ENCODE assay signal across 9 cellular contexts in the genomic region with DNA sequence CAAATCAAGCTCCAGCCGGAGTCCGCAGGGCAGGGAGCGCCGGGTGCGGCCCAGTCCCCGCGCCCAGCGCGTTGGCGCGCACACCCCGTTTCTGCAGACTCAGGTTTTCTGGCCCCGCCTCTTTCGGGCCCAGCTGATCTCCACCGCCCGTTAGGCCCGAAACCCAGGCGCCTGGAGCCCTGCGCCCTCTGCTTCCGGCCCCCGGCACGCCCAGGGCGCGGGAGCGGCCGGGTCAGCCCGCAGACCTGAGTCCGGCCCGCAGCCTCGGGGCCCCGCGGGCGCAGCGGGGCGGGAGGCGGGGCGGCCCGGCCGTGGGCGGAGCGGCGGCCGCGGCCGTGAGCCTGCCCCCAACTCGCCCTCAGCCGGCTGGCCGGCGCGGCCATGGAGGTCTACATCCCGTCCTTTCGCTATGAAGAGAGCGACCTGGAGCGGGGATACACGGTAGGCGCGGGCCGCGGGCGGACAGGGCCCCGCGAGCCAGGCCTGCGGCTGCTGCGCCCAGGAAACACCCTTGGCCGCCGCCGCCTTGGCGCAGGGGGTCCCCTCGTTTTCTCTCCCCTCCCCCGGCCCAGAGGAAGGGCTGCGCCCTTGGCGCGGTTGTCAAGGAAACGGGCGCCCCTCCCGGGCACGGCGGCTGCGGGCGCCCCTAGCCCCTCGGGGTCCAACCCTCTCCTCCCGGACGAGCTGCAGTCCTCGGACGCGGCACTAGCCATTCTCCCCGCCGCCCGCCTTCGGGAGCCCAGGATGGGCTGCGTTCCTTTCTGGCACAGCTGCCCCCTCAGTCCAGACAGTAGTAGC. TPM values are rescaled to one million over a fixed set of nuclear protein-coding genes. Genes with fewer than 3 reads are reported as not detected.
DNase-seq lines count a peak whose midpoint lies in the region; ATAC-seq, FAIRE-seq and TF ChIP-seq lines count a peak whose summit lies in the region.
"Had no signal": no experiment of that assay in that cellular context is flagged by ENCODE, and none has a peak within 500 bp of the region (broad histone marks: within the 10 kb centered on the region; RNA-seq: fewer than 3 reads in every experiment).

A gene with protein sequence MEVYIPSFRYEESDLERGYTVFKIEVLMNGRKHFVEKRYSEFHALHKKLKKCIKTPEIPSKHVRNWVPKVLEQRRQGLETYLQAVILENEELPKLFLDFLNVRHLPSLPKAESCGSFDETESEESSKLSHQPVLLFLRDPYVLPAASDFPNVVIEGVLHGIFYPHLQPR (plus strand): TSS at position 361 of the 798 bp plus-strand sequence. CDS start 21 bp downstream, at position 382.

- no peaks in the 10 kb centered on the region for H3K36me3 ChIP-seq in bronchial epithelial cell (ENCODE audit: control insufficient read depth, insufficient read depth, low read length)

- DNase-seq in DMS153 treated with DMSO at 0.1 percent for 48 hours (lab: John Stamatoyannopoulos, UW; ENCODE audit: unreplicated experiment) (peak; percentile 3), DMS153 (lab: John Stamatoyannopoulos, UW) (no peak), NCI-H128 (lab: John Stamatoyannopoulos, UW; ENCODE audit: unreplicated experiment) (peak; percentile 4), bronchial epithelial cell (ENCODE audit: low read depth) (peak; percentile 55), iPS-NIHi11 (ENCODE audit: low spot score) (peak; percentile 93)

- H3K4me3 ChIP-seq in bronchial epithelial cell (ENCODE audit: low read depth, low read length) (peak within 1 kb of the TSS; percentile 76), skin epidermis (peak within 1 kb of the TSS; percentile 66 to 95 (median 80))

- TF ChIP-seq CTCF in VCaP (conservative IDR thresholded peaks at IDR 0.05), result no peak
- no peak for TF ChIP-seq CTCF in bronchial epithelial cell (IDR thresholded peaks at IDR 0.05; ENCODE audit: insufficient read depth, low read length, severe bottlenecking)

- FAIRE-seq in bronchial epithelial cell (lab: Jason Lieb, UNC), result no peak
- FAIRE-seq: A204.1 had no signal

- no peaks in the 10 kb centered on the region for H3K27me3 ChIP-seq in bronchial epithelial cell (ENCODE audit: control insufficient read depth, insufficient read depth, low read length)

- ATAC-seq in HG02759 (IDR thresholded peaks at IDR 0.05; ENCODE audit: unreplicated experiment), result peak; percentile 85

- H3K27ac ChIP-seq in VCaP, result peak within 1 kb of the TSS; percentile 75
- H3K27ac ChIP-seq in skin epidermis, result peak within 1 kb of the TSS; percentile 74 to 97 (median 90)

RNA-seq across cellular contexts. Expression of the gene that starts here (rescaled TPM):
- total RNA-seq in bronchial epithelial cell, result 37.1 and 53.3 TPM in 2 replicates
